14 cellular contexts compared by ENCODE assay signal in the genomic region with DNA sequence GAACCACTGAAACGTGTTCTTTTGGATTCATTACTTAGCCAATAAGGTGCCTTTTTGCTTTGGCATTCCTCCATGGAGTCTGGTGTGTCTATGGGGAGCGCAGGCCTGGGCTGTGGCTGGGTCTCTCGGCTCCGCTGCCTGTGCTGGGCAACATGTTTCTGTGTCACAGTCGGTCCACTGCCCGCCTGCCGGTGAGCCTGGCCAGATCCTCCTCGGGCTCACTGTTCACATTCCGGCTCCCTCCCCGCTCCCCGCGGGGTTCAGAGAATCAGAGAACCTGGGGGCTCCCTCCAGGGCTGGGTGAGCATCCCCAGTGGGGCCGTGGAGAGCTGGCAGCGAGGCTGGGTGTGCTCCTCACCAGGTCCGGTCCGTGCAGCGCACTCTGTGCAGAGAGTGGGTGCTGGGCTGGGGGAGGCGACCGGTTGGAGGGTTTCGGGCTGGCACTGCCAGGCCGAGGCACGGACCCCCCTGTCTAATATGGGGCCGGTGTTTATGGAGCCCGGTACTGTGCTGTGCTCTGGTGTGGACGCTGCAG.
"Had no signal": no experiment of that assay in that cellular context is flagged by ENCODE, and none has a peak within 500 bp of the region (broad histone marks: within the 10 kb centered on the region; RNA-seq: fewer than 3 reads in every experiment).

No MANE protein-coding gene starts in this region.

- H3K27ac Mint-ChIP-seq: activated CD4-positive, alpha-beta T cell treated with anti-CD3 and anti-CD28 coated beads, Interleukin-2, amount 10 ng/mL, durations not matched to agents 24 days and 14 days; activated naive CD4-positive, alpha-beta T cell treated with anti-CD3 and anti-CD28 coated beads, Interleukin-2, amount 50 U/mL, for 72 hours; endodermal cell; natural killer cell; T-cell had no signal

- DNase-seq: activated CD4-positive, alpha-beta T cell treated with anti-CD3 and anti-CD28 coated beads, Interleukin-2, amount 10 ng/mL, durations not matched to agents 24 days and 14 days; amniotic stem cell; central memory CD4-positive, alpha-beta T cell; endodermal cell; erythroblast; hypothalamus; natural killer cell; stimulated activated CD4-positive, alpha-beta T cell treated with anti-CD3 and anti-CD28 coated beads, Interleukin-4, amount 100 ng/mL, for 1 hour; stimulated activated CD8-positive, alpha-beta memory T cell treated with anti-CD3 and anti-CD28 coated beads, Interleukin-4, amount 100 ng/mL, for 48 hours; stomach had no signal

- H3K9me3 ChIP-seq: body of pancreas, stomach, tibial artery had no signal

- H3K9me3 Mint-ChIP-seq: natural killer cell, T-cell had no signal

- ATAC-seq: activated naive CD4-positive, alpha-beta T cell treated with anti-CD3 and anti-CD28 coated beads, Interleukin-2, amount 50 U/mL, for 72 hours; T-cell had no signal

- H3K27me3 ChIP-seq: body of pancreas, stomach, tibial artery had no signal

- H3K36me3 Mint-ChIP-seq: activated naive CD4-positive, alpha-beta T cell treated with anti-CD3 and anti-CD28 coated beads, Interleukin-2, amount 50 U/mL, for 72 hours; natural killer cell had no signal

- H3K27ac ChIP-seq: body of pancreas, stomach, tibial artery had no signal

- H3K4me3 ChIP-seq: body of pancreas, stomach, tibial artery had no signal

- H3K36me3 ChIP-seq: stomach had no signal

- H3K4me3 Mint-ChIP-seq: activated CD4-positive, alpha-beta T cell treated with anti-CD3 and anti-CD28 coated beads, Interleukin-2, amount 10 ng/mL, durations not matched to agents 24 days and 14 days; endodermal cell; natural killer cell; T-cell had no signal

- H3K27me3 Mint-ChIP-seq: activated CD4-positive, alpha-beta T cell treated with anti-CD3 and anti-CD28 coated beads, Interleukin-2, amount 10 ng/mL, durations not matched to agents 24 days and 14 days; T-cell had no signal
